8 cellular contexts compared by ENCODE assay signal in the genomic region with DNA sequence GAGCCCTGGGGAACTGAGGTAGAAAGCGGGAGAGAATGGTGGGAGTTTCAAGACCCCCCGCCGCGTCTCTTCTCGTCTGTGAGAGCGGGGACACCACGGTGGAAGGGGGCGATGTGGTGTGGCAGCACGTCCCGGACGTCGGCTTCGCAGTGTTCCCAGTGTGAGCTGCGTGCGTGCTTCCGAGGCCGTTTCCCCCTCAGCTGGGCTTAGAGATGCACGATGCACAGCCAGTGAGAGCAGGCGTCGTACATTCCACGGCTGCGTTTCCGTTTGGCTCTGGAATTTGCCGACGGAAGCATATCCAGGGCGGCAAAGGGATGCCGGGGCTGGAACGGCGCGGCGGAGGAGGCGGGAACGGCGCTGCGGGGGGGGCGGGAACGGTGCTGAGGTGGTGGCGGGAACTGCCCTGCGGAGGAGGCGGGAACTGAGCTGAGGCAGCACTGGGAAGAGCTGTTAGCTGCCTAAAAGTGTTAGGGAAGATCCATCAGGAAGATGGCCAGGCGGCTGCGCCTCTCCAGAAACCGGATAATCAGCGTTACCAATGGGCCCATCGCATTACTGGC. TPM values are rescaled to one million over a fixed set of nuclear protein-coding genes. Genes with fewer than 3 reads are reported as not detected.
DNase-seq lines count a peak whose midpoint lies in the region; ATAC-seq and TF ChIP-seq lines count a peak whose summit lies in the region.

No MANE protein-coding gene starts in this region.

- H3K36me3 ChIP-seq in stomach = no peaks in the 10 kb centered on the region

- DNase-seq in COLO668 (lab: John Stamatoyannopoulos, UW; ENCODE audit: unreplicated experiment) = peak; percentile 40
- no peak for DNase-seq in LNCaP clone FGC (ENCODE audit: low read depth)
- DNase-seq in cerebellar cortex (ENCODE audit: low spot score) = peak; percentile 28
- DNase-seq in stomach = peak; percentile 45
- DNase-seq in HK-2 (ENCODE audit: unreplicated experiment) = no peak

- H3K4me3 ChIP-seq in LNCaP clone FGC (ENCODE audit: low read depth, low read length) (peak overlapping the region; percentile 35; the same call in 1 of the 2 replicates), stomach (peak overlapping the region; percentile 26 to 39 (median 38))

- H3K27ac ChIP-seq in layer of hippocampus (ENCODE audit: low read depth, low read length) = peak overlapping the region; percentile 42
- peak overlapping the region; percentile 65 to 79 (median 74) for H3K27ac ChIP-seq in stomach

- intact Hi-C loops in stomach (cut with DNase I; ENCODE audit: low total_unique reads) = no loop called here

- 15 to 62% (median 25%) methylated on average over 26 to 45 of the region's 45 CpGs for WGBS in stomach, 5 donors

- TF ChIP-seq EP300 in stomach (IDR thresholded peaks at IDR 0.05) = no peak

- H3K27me3 ChIP-seq in layer of hippocampus (ENCODE audit: control insufficient read depth, insufficient read depth, low read length) = no peaks in the 10 kb centered on the region
- no peaks in the 10 kb centered on the region for H3K27me3 ChIP-seq in stomach

- no peak for ATAC-seq in HG02884 (IDR thresholded peaks at IDR 0.05; ENCODE audit: unreplicated experiment)
- no peak for ATAC-seq in GM19395 (IDR thresholded peaks at IDR 0.05; ENCODE audit: unreplicated experiment)

- H3K4me1 ChIP-seq in stomach = peaks cover 7 to 18% (median 8%) of the 10 kb centered on the region in 4 donors

- TF ChIP-seq CTCF in LNCaP clone FGC (IDR thresholded peaks at IDR 0.05; ENCODE audit: control insufficient read depth, extremely low read depth, insufficient read depth) (no peak), stomach (IDR thresholded peaks at IDR 0.05) (no peak)

- no peak for TF ChIP-seq POLR2A in stomach (IDR thresholded peaks at IDR 0.05)

- H3K9me3 ChIP-seq in stomach = peaks cover 8 to 21% (median 19%) of the 10 kb centered on the region in 4 donors

RNA-seq across cellular contexts. Expression of a gene that starts 37.7 kb away (rescaled TPM):
- under 1 TPM in 1 of 5 donors, not detected in 4; 0.37 TPM for total RNA-seq in stomach
- under 1 TPM in 2 of 3 donors, not detected in 1; 0.31 to 0.33 TPM for polyA plus RNA-seq in stomach

RNA-seq across cellular contexts. Expression of a gene that starts 43.8 kb away (rescaled TPM):
- total RNA-seq in stomach = 10 to 100 TPM in 3 of 5 donors, 1 to 10 TPM in 1, under 1 TPM in 1; 0.43 to 42.9 (median 16.9) TPM
- polyA plus RNA-seq in stomach = 1 to 10 TPM; 5.0 to 9.8 (median 5.6) TPM

Comparison
In these comparisons a context has a peak if more than half of its experiments do, and no peak if none do; other contexts are left out.
1. DNase-seq: peak in COLO668 (single experiment), cerebellar cortex (single experiment) and stomach (single experiment); none in LNCaP clone FGC (single experiment) and HK-2 (single experiment).